In genomic region chr5:123044926-123045617, GRCh38 we compare ENCODE assay signal across 16 cellular contexts. TPM values are rescaled to one million over a fixed set of nuclear protein-coding genes. Genes with fewer than 3 reads are reported as not detected.
A peak's percentile ranks its signal among the peaks of the same experiment; 100 is the strongest.
DNase-seq lines count a peak whose midpoint lies in the region; ATAC-seq and TF ChIP-seq lines count a peak whose summit lies in the region.
"Had no signal": no experiment of that assay in that cellular context is flagged by ENCODE, and none has a peak within 500 bp of the region (broad histone marks: within the 10 kb centered on the region; RNA-seq: fewer than 3 reads in every experiment).

No MANE protein-coding gene starts in this region.

- H3K4me3 ChIP-seq in fibroblast of villous mesenchyme (ENCODE audit: low read depth, low read length) (no peak overlapping the region), mesodermal cell (ENCODE audit: extremely low read depth, insufficient read depth, low read length, poor library complexity, severe bottlenecking) (no peak overlapping the region)
- H3K4me3 ChIP-seq: A549, HAP-1 had no signal

- peak overlapping the region; percentile 92 for H3K27ac ChIP-seq in mesodermal cell (ENCODE audit: low read depth, low read length, severe bottlenecking)
- H3K27ac ChIP-seq: A549, C4-2B had no signal

- H3K9me3 ChIP-seq in mesodermal cell (ENCODE audit: control insufficient read depth, low read length): no peaks in the 10 kb centered on the region
- H3K9me3 ChIP-seq: A549, BE2C, HAP-1 had no signal

- CTCF ChIA-PET in HEK293T (lab: Yijun Ruan, JAX): no interaction called here

- DNase-seq in HEK293T (ENCODE audit: extremely low spot score) (no peak), fibroblast of villous mesenchyme (ENCODE audit: low read depth) (peak; percentile 68)
- DNase-seq: BE2C; CD4-positive, alpha-beta memory T cell; DMS153; DMS79 treated with DMSO at 0.1 percent for 48 hours; EL; GDM1 had no signal

- WGBS in mesodermal cell (ENCODE audit: insufficient coverage in 2 of 2), 2 experiments: 52 to 65% methylated on average over 3 to 4 of the region's 7 CpGs

- no peak for TF ChIP-seq CTCF in fibroblast of villous mesenchyme (IDR thresholded peaks at IDR 0.05; ENCODE audit: insufficient read depth, low read depth, low read length)

- no peaks in the 10 kb centered on the region for H3K36me3 ChIP-seq in mesodermal cell (ENCODE audit: control insufficient read depth, insufficient read depth, low read length)
- H3K36me3 ChIP-seq: BE2C, HAP-1 had no signal

- POLR2A ChIA-PET in HEK293T (lab: Yijun Ruan, JAX): interaction anchor here (0.7 to 0.8 kb wide), 2 partner anchors 10 to 1036 kb away, joined by 3 to 4 read pairs; no protein-coding TSS in a partner anchor

- ATAC-seq in HG03378 (IDR thresholded peaks at IDR 0.05; ENCODE audit: unreplicated experiment) (no peak), GM19395 (IDR thresholded peaks at IDR 0.05; ENCODE audit: unreplicated experiment) (no peak), GM21717 (IDR thresholded peaks at IDR 0.05; ENCODE audit: unreplicated experiment) (no peak)
- ATAC-seq: A549 had no signal

- H3K4me1 ChIP-seq in mesodermal cell (ENCODE audit: control insufficient read depth, insufficient read depth, low read length, poor library complexity, severe bottlenecking): peaks cover 12% of the 10 kb centered on the region
- H3K4me1 ChIP-seq: A549, BE2C had no signal

TF ChIP-seq in HEK293T, 16 proteins besides CTCF, POLR2A, EP300 and RAD21:
- peak; percentile 94 for TF ChIP-seq PKNOX1 (IDR thresholded peaks at IDR 0.05)
- no peak for TF ChIP-seq ARNT (IDR thresholded peaks at IDR 0.05)

RNA-seq across cellular contexts. Expression of gene PPIC, which starts 8.5 kb away (rescaled TPM):
- 42.5 and 57.0 TPM in 2 replicates for total RNA-seq in fibroblast of villous mesenchyme
- 33.5 TPM for polyA plus RNA-seq in mesodermal cell (2013, experiment 1 of 2)
- polyA plus RNA-seq in mesodermal cell (2013, experiment 2 of 2): 39.4 TPM
- total RNA-seq: CD4-positive, alpha-beta memory T cell had no signal
- polyA plus RNA-seq: CD4-positive, alpha-beta memory T cell; IgD-negative memory B cell had no signal

RNA-seq across cellular contexts. Expression of gene PRDM6, which starts 44.0 kb away (rescaled TPM):
- total RNA-seq in fibroblast of villous mesenchyme: under 0.01 and 0.32 TPM in 2 replicates
- polyA plus RNA-seq in mesodermal cell (2013, experiment 1 of 2): 6.3 TPM
- 5.7 TPM for polyA plus RNA-seq in mesodermal cell (2013, experiment 2 of 2)
- total RNA-seq: CD4-positive, alpha-beta memory T cell had no signal
- polyA plus RNA-seq: CD4-positive, alpha-beta memory T cell; IgD-negative memory B cell had no signal
